Comparison of ENCODE assay signal across 1 cellular context in the genomic region with DNA sequence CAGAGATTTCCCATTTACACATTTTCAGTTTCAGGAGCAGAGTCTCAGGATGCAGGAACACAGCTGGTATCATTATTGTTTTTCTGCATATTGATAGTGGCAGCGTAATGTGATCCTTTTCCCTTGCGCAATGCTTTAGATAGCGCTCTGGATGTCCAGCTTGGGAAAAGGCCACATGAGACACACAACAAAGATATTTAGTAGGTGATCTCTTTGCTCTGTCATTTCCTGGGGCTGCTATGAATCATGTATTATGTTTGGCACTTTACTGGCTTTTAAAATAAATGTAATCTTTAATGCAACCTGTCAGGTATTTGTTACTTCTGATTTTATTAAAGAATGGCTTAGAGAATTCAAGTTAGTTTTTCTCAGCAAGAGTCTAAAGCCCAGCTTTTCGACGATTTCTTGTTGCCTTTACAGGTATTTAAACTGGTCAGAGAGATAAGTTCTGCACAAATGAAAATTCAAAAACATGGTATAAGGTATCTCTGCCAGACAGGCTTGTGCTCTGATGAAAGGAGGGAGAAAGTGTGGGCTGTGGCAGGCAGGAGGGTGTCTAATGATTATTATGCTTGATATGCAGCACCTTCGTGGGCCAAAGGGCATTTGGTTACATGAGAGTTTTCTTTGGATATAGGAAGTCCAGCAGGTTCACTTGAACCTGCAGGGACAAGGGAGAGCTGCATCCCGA.
TF ChIP-seq lines count a peak whose summit lies in the region.

No MANE protein-coding gene starts in this region.

TF ChIP-seq in HepG2, 621 proteins besides CTCF, POLR2A, EP300 and RAD21 (continued from another document and continues in another):
- TF ChIP-seq, protein P1, sequence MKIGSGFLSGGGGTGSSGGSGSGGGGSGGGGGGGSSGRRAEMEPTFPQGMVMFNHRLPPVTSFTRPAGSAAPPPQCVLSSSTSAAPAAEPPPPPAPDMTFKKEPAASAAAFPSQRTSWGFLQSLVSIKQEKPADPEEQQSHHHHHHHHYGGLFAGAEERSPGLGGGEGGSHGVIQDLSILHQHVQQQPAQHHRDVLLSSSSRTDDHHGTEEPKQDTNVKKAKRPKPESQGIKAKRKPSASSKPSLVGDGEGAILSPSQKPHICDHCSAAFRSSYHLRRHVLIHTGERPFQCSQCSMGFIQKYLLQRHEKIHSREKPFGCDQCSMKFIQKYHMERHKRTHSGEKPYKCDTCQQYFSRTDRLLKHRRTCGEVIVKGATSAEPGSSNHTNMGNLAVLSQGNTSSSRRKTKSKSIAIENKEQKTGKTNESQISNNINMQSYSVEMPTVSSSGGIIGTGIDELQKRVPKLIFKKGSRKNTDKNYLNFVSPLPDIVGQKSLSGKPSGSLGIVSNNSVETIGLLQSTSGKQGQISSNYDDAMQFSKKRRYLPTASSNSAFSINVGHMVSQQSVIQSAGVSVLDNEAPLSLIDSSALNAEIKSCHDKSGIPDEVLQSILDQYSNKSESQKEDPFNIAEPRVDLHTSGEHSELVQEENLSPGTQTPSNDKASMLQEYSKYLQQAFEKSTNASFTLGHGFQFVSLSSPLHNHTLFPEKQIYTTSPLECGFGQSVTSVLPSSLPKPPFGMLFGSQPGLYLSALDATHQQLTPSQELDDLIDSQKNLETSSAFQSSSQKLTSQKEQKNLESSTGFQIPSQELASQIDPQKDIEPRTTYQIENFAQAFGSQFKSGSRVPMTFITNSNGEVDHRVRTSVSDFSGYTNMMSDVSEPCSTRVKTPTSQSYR (CRISPR knock-in tag; IDR thresholded peaks at IDR 0.05; ENCODE audit: borderline replicate concordance): no peak
- TF ChIP-seq NCOR1 (IDR thresholded peaks at IDR 0.05; ENCODE audit: borderline replicate concordance, low read length) (peak; percentile 32; the same call in 1 of the 2 replicates), MLLT10 (CRISPR knock-in tag; IDR thresholded peaks at IDR 0.05) (no peak), SATB2 (CRISPR knock-in tag; IDR thresholded peaks at IDR 0.05) (no peak), PTBP1 (IDR thresholded peaks at IDR 0.05; ENCODE audit: low read depth, low read length, poor library complexity, severe bottlenecking) (no peak), ZNF292 (CRISPR knock-in tag; IDR thresholded peaks at IDR 0.05; ENCODE audit: borderline replicate concordance, low read depth) (no peak), ZNF766 (CRISPR knock-in tag; IDR thresholded peaks at IDR 0.05; ENCODE audit: borderline replicate concordance) (no peak), MYC (CRISPR knock-in tag; IDR thresholded peaks at IDR 0.05; ENCODE audit: borderline replicate concordance) (no peak), NR2F6 (IDR thresholded peaks at IDR 0.05) (0 out of 2 replicates have a peak, but pooled peaks have one; percentile 16), NR2F6 (CRISPR knock-in tag; IDR thresholded peaks at IDR 0.05) (0 out of 2 replicates have a peak, but pooled peaks have one; percentile 12), SRSF4 (IDR thresholded peaks at IDR 0.05; ENCODE audit: low read depth, low read length, poor library complexity, severe bottlenecking) (no peak), MED1 (CRISPR knock-in tag; IDR thresholded peaks at IDR 0.05) (peak; percentile 79), MAFF (IDR thresholded peaks at IDR 0.05; ENCODE audit: low read depth, low read length) (no peak), TOE1 (CRISPR knock-in tag; IDR thresholded peaks at IDR 0.05) (no peak), CBX2 (IDR thresholded peaks at IDR 0.05; ENCODE audit: low read depth, low read length) (no peak), CBX2 (CRISPR knock-in tag; IDR thresholded peaks at IDR 0.05; ENCODE audit: low read depth) (no peak), ZNF570 (CRISPR knock-in tag; IDR thresholded peaks at IDR 0.05; ENCODE audit: borderline replicate concordance) (no peak), NFATC3 (CRISPR knock-in tag; IDR thresholded peaks at IDR 0.05) (no peak), FOXA3 (CRISPR knock-in tag; IDR thresholded peaks at IDR 0.05) (peak; percentile 72), ZSCAN9 (CRISPR knock-in tag; IDR thresholded peaks at IDR 0.05; ENCODE audit: borderline replicate concordance) (no peak), MBNL3 (CRISPR knock-in tag; conservative IDR thresholded peaks at IDR 0.05) (no peak)
- TF ChIP-seq, protein P2, sequence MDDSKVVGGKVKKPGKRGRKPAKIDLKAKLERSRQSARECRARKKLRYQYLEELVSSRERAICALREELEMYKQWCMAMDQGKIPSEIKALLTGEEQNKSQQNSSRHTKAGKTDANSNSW (CRISPR knock-in tag; IDR thresholded peaks at IDR 0.05; ENCODE audit: borderline replicate concordance): no peak
- TF ChIP-seq, protein P3, sequence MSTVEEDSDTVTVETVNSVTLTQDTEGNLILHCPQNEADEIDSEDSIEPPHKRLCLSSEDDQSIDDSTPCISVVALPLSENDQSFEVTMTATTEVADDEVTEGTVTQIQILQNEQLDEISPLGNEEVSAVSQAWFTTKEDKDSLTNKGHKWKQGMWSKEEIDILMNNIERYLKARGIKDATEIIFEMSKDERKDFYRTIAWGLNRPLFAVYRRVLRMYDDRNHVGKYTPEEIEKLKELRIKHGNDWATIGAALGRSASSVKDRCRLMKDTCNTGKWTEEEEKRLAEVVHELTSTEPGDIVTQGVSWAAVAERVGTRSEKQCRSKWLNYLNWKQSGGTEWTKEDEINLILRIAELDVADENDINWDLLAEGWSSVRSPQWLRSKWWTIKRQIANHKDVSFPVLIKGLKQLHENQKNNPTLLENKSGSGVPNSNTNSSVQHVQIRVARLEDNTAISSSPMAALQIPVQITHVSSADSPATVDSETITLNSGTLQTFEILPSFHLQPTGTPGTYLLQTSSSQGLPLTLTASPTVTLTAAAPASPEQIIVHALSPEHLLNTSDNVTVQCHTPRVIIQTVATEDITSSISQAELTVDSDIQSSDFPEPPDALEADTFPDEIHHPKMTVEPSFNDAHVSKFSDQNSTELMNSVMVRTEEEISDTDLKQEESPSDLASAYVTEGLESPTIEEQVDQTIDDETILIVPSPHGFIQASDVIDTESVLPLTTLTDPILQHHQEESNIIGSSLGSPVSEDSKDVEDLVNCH (CRISPR knock-in tag; IDR thresholded peaks at IDR 0.05): no peak
- TF ChIP-seq, protein P4, sequence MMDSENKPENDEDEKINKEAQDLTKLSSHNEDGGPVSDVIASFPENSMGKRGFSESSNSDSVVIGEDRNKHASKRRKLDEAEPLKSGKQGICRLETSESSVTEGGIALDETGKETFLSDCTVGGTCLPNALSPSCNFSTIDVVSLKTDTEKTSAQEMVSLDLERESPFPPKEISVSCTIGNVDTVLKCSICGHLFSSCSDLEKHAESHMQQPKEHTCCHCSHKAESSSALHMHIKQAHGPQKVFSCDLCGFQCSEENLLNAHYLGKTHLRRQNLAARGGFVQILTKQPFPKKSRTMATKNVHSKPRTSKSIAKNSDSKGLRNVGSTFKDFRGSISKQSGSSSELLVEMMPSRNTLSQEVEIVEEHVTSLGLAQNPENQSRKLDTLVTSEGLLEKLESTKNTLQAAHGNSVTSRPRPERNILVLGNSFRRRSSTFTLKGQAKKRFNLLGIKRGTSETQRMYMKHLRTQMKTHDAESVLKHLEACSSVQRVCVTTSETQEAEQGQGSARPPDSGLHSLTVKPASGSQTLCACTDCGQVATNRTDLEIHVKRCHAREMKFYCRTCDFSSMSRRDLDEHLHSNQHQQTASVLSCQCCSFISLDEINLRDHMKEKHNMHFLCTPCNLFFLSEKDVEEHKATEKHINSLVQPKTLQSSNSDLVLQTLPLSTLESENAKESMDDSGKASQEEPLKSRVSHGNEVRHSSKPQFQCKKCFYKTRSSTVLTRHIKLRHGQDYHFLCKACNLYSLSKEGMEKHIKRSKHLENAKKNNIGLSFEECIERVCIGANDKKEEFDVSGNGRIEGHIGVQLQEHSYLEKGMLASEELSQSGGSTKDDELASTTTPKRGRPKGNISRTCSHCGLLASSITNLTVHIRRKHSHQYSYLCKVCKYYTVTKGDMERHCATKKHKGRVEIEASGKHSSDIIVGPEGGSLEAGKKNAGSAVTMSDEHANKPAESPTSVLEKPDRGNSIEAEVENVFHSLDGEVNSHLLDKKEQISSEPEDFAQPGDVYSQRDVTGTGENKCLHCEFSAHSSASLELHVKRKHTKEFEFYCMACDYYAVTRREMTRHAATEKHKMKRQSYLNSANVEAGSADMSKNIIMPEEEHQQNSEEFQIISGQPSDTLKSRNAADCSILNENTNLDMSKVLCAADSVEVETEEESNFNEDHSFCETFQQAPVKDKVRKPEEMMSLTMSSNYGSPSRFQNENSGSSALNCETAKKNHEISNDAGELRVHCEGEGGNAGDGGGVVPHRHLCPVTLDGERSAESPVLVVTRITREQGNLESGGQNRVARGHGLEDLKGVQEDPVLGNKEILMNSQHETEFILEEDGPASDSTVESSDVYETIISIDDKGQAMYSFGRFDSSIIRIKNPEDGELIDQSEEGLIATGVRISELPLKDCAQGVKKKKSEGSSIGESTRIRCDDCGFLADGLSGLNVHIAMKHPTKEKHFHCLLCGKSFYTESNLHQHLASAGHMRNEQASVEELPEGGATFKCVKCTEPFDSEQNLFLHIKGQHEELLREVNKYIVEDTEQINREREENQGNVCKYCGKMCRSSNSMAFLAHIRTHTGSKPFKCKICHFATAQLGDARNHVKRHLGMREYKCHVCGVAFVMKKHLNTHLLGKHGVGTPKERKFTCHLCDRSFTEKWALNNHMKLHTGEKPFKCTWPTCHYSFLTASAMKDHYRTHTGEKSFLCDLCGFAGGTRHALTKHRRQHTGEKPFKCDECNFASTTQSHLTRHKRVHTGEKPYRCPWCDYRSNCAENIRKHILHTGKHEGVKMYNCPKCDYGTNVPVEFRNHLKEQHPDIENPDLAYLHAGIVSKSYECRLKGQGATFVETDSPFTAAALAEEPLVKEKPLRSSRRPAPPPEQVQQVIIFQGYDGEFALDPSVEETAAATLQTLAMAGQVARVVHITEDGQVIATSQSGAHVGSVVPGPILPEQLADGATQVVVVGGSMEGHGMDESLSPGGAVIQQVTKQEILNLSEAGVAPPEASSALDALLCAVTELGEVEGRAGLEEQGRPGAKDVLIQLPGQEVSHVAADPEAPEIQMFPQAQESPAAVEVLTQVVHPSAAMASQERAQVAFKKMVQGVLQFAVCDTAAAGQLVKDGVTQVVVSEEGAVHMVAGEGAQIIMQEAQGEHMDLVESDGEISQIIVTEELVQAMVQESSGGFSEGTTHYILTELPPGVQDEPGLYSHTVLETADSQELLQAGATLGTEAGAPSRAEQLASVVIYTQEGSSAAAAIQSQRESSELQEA (CRISPR knock-in tag; IDR thresholded peaks at IDR 0.05; ENCODE audit: not compliant biosample characterization): no peak
- TF ChIP-seq, protein P5, sequence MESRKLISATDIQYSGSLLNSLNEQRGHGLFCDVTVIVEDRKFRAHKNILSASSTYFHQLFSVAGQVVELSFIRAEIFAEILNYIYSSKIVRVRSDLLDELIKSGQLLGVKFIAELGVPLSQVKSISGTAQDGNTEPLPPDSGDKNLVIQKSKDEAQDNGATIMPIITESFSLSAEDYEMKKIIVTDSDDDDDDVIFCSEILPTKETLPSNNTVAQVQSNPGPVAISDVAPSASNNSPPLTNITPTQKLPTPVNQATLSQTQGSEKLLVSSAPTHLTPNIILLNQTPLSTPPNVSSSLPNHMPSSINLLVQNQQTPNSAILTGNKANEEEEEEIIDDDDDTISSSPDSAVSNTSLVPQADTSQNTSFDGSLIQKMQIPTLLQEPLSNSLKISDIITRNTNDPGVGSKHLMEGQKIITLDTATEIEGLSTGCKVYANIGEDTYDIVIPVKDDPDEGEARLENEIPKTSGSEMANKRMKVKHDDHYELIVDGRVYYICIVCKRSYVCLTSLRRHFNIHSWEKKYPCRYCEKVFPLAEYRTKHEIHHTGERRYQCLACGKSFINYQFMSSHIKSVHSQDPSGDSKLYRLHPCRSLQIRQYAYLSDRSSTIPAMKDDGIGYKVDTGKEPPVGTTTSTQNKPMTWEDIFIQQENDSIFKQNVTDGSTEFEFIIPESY (CRISPR knock-in tag; IDR thresholded peaks at IDR 0.05): no peak
- TF ChIP-seq, protein P6, sequence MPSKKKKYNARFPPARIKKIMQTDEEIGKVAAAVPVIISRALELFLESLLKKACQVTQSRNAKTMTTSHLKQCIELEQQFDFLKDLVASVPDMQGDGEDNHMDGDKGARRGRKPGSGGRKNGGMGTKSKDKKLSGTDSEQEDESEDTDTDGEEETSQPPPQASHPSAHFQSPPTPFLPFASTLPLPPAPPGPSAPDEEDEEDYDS (CRISPR knock-in tag; IDR thresholded peaks at IDR 0.05): no peak
- TF ChIP-seq, protein P7, sequence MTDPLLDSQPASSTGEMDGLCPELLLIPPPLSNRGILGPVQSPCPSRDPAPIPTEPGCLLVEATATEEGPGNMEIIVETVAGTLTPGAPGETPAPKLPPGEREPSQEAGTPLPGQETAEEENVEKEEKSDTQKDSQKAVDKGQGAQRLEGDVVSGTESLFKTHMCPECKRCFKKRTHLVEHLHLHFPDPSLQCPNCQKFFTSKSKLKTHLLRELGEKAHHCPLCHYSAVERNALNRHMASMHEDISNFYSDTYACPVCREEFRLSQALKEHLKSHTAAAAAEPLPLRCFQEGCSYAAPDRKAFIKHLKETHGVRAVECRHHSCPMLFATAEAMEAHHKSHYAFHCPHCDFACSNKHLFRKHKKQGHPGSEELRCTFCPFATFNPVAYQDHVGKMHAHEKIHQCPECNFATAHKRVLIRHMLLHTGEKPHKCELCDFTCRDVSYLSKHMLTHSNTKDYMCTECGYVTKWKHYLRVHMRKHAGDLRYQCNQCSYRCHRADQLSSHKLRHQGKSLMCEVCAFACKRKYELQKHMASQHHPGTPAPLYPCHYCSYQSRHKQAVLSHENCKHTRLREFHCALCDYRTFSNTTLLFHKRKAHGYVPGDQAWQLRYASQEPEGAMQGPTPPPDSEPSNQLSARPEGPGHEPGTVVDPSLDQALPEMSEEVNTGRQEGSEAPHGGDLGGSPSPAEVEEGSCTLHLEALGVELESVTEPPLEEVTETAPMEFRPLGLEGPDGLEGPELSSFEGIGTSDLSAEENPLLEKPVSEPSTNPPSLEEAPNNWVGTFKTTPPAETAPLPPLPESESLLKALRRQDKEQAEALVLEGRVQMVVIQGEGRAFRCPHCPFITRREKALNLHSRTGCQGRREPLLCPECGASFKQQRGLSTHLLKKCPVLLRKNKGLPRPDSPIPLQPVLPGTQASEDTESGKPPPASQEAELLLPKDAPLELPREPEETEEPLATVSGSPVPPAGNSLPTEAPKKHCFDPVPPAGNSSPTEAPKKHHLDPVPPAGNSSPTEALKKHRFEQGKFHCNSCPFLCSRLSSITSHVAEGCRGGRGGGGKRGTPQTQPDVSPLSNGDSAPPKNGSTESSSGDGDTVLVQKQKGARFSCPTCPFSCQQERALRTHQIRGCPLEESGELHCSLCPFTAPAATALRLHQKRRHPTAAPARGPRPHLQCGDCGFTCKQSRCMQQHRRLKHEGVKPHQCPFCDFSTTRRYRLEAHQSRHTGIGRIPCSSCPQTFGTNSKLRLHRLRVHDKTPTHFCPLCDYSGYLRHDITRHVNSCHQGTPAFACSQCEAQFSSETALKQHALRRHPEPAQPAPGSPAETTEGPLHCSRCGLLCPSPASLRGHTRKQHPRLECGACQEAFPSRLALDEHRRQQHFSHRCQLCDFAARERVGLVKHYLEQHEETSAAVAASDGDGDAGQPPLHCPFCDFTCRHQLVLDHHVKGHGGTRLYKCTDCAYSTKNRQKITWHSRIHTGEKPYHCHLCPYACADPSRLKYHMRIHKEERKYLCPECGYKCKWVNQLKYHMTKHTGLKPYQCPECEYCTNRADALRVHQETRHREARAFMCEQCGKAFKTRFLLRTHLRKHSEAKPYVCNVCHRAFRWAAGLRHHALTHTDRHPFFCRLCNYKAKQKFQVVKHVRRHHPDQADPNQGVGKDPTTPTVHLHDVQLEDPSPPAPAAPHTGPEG (CRISPR knock-in tag; IDR thresholded peaks at IDR 0.05): no peak
